ENCODE assay signal across 10 cellular contexts in the genomic region with DNA sequence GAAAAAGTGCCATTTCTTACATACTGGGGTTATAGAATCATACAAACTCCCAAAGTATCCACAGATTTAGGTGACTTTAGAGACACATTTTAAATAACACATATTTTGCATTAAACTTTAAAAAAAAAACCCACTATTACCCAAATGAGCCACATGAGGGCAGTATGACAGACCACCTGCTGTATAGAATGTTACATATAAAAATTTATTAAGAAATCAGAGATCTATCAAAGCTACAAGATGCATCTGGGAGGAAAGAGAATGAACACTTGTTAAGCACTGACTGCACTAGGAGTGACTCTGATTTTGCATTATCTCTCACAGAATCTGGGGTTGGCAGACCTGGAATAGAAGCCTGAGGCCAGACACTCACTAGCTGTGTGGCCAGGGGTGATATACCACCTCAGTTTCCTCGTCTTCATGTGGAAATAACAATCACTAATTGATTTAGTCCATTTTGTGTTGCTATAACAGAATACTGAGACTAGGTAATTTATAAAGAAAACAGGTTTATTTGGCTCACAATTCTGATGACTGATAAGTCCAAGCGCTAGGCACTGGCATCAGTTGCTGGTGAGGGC.
DNase-seq lines count a peak whose midpoint lies in the region; ATAC-seq and TF ChIP-seq lines count a peak whose summit lies in the region.
"Had no signal": no experiment of that assay in that cellular context is flagged by ENCODE, and none has a peak within 500 bp of the region (broad histone marks: within the 10 kb centered on the region; RNA-seq: fewer than 3 reads in every experiment).

No MANE protein-coding gene starts in this region.

- TF ChIP-seq CTCF in GM12864 (IDR thresholded peaks at IDR 0.05; ENCODE audit: low read depth, low read length, missing control alignments) (peak; percentile 54), glutamatergic neuron (IDR thresholded peaks at IDR 0.05; ENCODE audit: partially characterized antibody, unreplicated experiment) (peak; percentile 76)

- DNase-seq in ACHN = peak; percentile 20
- no peak for DNase-seq in GM12864 (ENCODE audit: low read depth)
- no peak for DNase-seq in glutamatergic neuron
- DNase-seq in NCI-H2227 (lab: John Stamatoyannopoulos, UW; ENCODE audit: unreplicated experiment) = no peak
- no peak for DNase-seq in mesenteric fat pad (ENCODE audit: low spot score)
- DNase-seq: ovary had no signal

- H3K4me1 Mint-ChIP-seq in glutamatergic neuron (ENCODE audit: low read depth, unreplicated experiment) = peaks cover 2% of the 10 kb centered on the region

- H3K9me3 Mint-ChIP-seq in glutamatergic neuron (ENCODE audit: unreplicated experiment) = peaks cover 2% of the 10 kb centered on the region
- H3K9me3 Mint-ChIP-seq: central memory CD8-positive, alpha-beta T cell had no signal

- in situ Hi-C loops in ACHN (cut with HindIII; ENCODE audit: low pct_ligation_motif_present, low pct_unique_long_range_greater_than_20kb, low sequenced_read_pairs) = no loop called here

- peak; percentile 36; the same call in 1 of the 3 replicates for ATAC-seq in SK-N-SH treated with all-trans-retinoic acid at 6 μM for 48 hours
- no peak for ATAC-seq in GM18868 (IDR thresholded peaks at IDR 0.05; ENCODE audit: unreplicated experiment)
- no peak for ATAC-seq in HG02870 (IDR thresholded peaks at IDR 0.05; ENCODE audit: unreplicated experiment)

- H3K4me3 Mint-ChIP-seq in glutamatergic neuron (ENCODE audit: unreplicated experiment) = no peak overlapping the region
- H3K4me3 Mint-ChIP-seq: central memory CD8-positive, alpha-beta T cell had no signal

- peaks cover 1% of the 10 kb centered on the region for H3K27me3 Mint-ChIP-seq in glutamatergic neuron (ENCODE audit: unreplicated experiment)
- H3K27me3 Mint-ChIP-seq: central memory CD8-positive, alpha-beta T cell had no signal

- no peaks in the 10 kb centered on the region for H3K36me3 Mint-ChIP-seq in glutamatergic neuron (ENCODE audit: unreplicated experiment)

- no peak overlapping the region for H3K4me3 ChIP-seq in GM12864 (ENCODE audit: low read depth, low read length)
- H3K4me3 ChIP-seq: ovary had no signal

- no peak overlapping the region for H3K27ac Mint-ChIP-seq in glutamatergic neuron (ENCODE audit: unreplicated experiment)

TF ChIP-seq in SK-N-SH treated with all-trans-retinoic acid at 6 μM for 48 hours, 23 proteins besides CTCF, POLR2A, EP300 and RAD21:
- TF ChIP-seq ZNF8 (CRISPR knock-in tag; IDR thresholded peaks at IDR 0.05) (no peak), ZNF70 (CRISPR knock-in tag; IDR thresholded peaks at IDR 0.05) (no peak), ZNF565 (CRISPR knock-in tag; conservative IDR thresholded peaks at IDR 0.05; ENCODE audit: low read depth) (no peak), BACH2 (CRISPR knock-in tag; IDR thresholded peaks at IDR 0.05; ENCODE audit: borderline replicate concordance) (no peak), OSR1 (CRISPR knock-in tag; IDR thresholded peaks at IDR 0.05) (no peak), GLIS3 (CRISPR knock-in tag; IDR thresholded peaks at IDR 0.05) (no peak), ESRRG (CRISPR knock-in tag; IDR thresholded peaks at IDR 0.05) (no peak), RARB (CRISPR knock-in tag; IDR thresholded peaks at IDR 0.05) (no peak), TCF4 (CRISPR knock-in tag; IDR thresholded peaks at IDR 0.05; ENCODE audit: borderline replicate concordance) (no peak)
- TF ChIP-seq, protein P1, sequence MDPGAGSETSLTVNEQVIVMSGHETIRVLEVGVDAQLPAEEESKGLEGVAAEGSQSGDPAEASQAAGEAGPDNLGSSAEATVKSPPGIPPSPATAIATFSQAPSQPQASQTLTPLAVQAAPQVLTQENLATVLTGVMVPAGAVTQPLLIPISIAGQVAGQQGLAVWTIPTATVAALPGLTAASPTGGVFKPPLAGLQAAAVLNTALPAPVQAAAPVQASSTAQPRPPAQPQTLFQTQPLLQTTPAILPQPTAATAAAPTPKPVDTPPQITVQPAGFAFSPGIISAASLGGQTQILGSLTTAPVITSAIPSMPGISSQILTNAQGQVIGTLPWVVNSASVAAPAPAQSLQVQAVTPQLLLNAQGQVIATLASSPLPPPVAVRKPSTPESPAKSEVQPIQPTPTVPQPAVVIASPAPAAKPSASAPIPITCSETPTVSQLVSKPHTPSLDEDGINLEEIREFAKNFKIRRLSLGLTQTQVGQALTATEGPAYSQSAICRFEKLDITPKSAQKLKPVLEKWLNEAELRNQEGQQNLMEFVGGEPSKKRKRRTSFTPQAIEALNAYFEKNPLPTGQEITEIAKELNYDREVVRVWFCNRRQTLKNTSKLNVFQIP (CRISPR knock-in tag; IDR thresholded peaks at IDR 0.05; ENCODE audit: borderline replicate concordance, low read depth) = no peak
- TF ChIP-seq, protein P2, sequence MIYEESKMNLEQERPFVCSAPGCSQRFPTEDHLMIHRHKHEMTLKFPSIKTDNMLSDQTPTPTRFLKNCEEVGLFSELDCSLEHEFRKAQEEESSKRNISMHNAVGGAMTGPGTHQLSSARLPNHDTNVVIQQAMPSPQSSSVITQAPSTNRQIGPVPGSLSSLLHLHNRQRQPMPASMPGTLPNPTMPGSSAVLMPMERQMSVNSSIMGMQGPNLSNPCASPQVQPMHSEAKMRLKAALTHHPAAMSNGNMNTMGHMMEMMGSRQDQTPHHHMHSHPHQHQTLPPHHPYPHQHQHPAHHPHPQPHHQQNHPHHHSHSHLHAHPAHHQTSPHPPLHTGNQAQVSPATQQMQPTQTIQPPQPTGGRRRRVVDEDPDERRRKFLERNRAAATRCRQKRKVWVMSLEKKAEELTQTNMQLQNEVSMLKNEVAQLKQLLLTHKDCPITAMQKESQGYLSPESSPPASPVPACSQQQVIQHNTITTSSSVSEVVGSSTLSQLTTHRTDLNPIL (CRISPR knock-in tag; IDR thresholded peaks at IDR 0.05; ENCODE audit: low read depth) = no peak
- TF ChIP-seq, protein P3, sequence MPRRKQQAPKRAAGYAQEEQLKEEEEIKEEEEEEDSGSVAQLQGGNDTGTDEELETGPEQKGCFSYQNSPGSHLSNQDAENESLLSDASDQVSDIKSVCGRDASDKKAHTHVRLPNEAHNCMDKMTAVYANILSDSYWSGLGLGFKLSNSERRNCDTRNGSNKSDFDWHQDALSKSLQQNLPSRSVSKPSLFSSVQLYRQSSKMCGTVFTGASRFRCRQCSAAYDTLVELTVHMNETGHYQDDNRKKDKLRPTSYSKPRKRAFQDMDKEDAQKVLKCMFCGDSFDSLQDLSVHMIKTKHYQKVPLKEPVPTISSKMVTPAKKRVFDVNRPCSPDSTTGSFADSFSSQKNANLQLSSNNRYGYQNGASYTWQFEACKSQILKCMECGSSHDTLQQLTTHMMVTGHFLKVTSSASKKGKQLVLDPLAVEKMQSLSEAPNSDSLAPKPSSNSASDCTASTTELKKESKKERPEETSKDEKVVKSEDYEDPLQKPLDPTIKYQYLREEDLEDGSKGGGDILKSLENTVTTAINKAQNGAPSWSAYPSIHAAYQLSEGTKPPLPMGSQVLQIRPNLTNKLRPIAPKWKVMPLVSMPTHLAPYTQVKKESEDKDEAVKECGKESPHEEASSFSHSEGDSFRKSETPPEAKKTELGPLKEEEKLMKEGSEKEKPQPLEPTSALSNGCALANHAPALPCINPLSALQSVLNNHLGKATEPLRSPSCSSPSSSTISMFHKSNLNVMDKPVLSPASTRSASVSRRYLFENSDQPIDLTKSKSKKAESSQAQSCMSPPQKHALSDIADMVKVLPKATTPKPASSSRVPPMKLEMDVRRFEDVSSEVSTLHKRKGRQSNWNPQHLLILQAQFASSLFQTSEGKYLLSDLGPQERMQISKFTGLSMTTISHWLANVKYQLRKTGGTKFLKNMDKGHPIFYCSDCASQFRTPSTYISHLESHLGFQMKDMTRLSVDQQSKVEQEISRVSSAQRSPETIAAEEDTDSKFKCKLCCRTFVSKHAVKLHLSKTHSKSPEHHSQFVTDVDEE (CRISPR knock-in tag; IDR thresholded peaks at IDR 0.05) = no peak
TF ChIP-seq in SK-N-SH treated with all-trans-retinoic acid at 6 μM for 48 hours: peak in this region for 0.
